ENCODE assay signal across 21 cellular contexts in the genomic region with DNA sequence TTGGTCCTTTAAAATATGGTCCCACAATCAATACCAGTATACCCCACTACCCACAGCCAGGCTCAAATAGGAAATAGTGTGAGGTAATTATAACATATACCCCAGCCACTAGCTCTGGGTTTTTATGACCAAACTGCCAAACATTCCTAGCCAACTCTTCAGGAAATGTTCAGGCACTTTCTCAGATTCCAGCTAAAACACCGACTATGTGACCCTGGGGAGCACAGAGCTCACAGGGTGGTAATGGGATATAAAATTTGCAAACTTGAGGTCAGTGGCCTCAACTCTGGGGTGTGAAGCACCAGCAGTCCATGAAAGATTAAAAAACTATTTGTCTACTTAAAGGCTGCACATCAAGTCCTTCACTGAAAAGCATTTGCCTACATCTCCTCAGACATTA.
"Had no signal": no experiment of that assay in that cellular context is flagged by ENCODE, and none has a peak within 500 bp of the region (broad histone marks: within the 10 kb centered on the region; RNA-seq: fewer than 3 reads in every experiment).

No MANE protein-coding gene starts in this region.

- H3K27ac ChIP-seq: body of pancreas, gastrocnemius medialis, neutrophil, transverse colon, uterus had no signal

- H3K36me3 ChIP-seq: gastrocnemius medialis, neutrophil, transverse colon, uterus had no signal

- H3K27me3 ChIP-seq: body of pancreas, gastrocnemius medialis, neutrophil, transverse colon, uterus had no signal

- H3K4me3 ChIP-seq: body of pancreas, gastrocnemius medialis, transverse colon, uterus had no signal

- H3K4me1 ChIP-seq: body of pancreas, gastrocnemius medialis, transverse colon had no signal

- DNase-seq: activated CD4-positive, alpha-beta memory T cell treated with anti-CD3 and anti-CD28 coated beads, Interleukin-2, amount 10 ng/mL, durations not matched to agents 7 days and 5 days; activated CD4-positive, alpha-beta T cell treated with anti-CD3 and anti-CD28 coated beads for 48 hours; activated CD4-positive, CD25-positive, alpha-beta regulatory T cell; activated CD8-positive, alpha-beta memory T cell treated with anti-CD3 and anti-CD28 coated beads, Interleukin-2, amount 10 ng/mL, durations not matched to agents 7 days and 5 days; activated naive CD4-positive, alpha-beta T cell; activated naive CD8-positive, alpha-beta T cell treated with anti-CD3 and anti-CD28 coated beads for 36 hours; amniotic stem cell; body of pancreas; caudate nucleus; gastrocnemius medialis; left ventricle myocardium superior; stimulated activated CD4-positive, alpha-beta T cell treated with anti-CD3 and anti-CD28 coated beads, Interleukin-2, amount 100 ng/mL, for 24 hours; stimulated activated naive CD4-positive, alpha-beta T cell treated with Interleukin-2 at 50 U/mL for 16 hours; T-helper 1 cell; T-helper 9 cell; transverse colon; uterus had no signal

- FAIRE-seq: colon had no signal

- H3K9me3 ChIP-seq: body of pancreas, gastrocnemius medialis, neutrophil, transverse colon, uterus had no signal

- ATAC-seq: activated CD8-positive, alpha-beta memory T cell treated with anti-CD3 and anti-CD28 coated beads, Interleukin-2, amount 10 ng/mL, durations not matched to agents 7 days and 5 days; activated T-helper 17 cell treated with anti-CD3 and anti-CD28 coated beads, Interleukin-2, amount 50 U/mL, for 72 hours; body of pancreas; gastrocnemius medialis; left ventricle myocardium superior; natural killer cell treated with Interleukin-12 subunit alpha and Interleukin-12 subunit beta and Interleukin-15 and Interleukin-18, amount 100 ng/mL, for 72 hours had no signal
